Comparison of ENCODE assay signal across 14 cellular contexts in genomic region chr9:27771803-27772545, GRCh38.
DNase-seq lines count a peak whose midpoint lies in the region; ATAC-seq, FAIRE-seq and TF ChIP-seq lines count a peak whose summit lies in the region.
"Had no signal": no experiment of that assay in that cellular context is flagged by ENCODE, and none has a peak within 500 bp of the region (broad histone marks: within the 10 kb centered on the region; RNA-seq: fewer than 3 reads in every experiment).

No MANE protein-coding gene starts in this region.

- H3K4me3 Mint-ChIP-seq in immature natural killer cell (no peak overlapping the region), nephron progenitor cell (no peak overlapping the region)

- no peak overlapping the region for H3K4me3 ChIP-seq in endothelial cell of umbilical vein (replicated peaks in 1 of 3; ENCODE audit: insufficient read depth in 1 of 3, low read depth in 1 of 3, low read length in 3 of 3)

- no peaks in the 10 kb centered on the region for H3K36me3 ChIP-seq in endothelial cell of umbilical vein (ENCODE audit: control insufficient read depth in 2 of 2, extremely low read depth in 1 of 2, insufficient read depth in 2 of 2, low read length in 2 of 2)

- POLR2A ChIA-PET in endothelial cell of umbilical vein (lab: Charles Lee): no interaction called here

- H3K27me3 ChIP-seq in endothelial cell of umbilical vein (ENCODE audit: control insufficient read depth in 2 of 2, insufficient read depth in 2 of 2, low read length in 2 of 2): no peaks in the 10 kb centered on the region

- H3K27me3 Mint-ChIP-seq in immature natural killer cell (ENCODE audit: low read depth in 3 of 3): peaks cover 0 to 2% (median 0%) of the 10 kb centered on the region in 3 donors
- H3K27me3 Mint-ChIP-seq in nephron progenitor cell (ENCODE audit: low read depth, poor library complexity): no peaks in the 10 kb centered on the region

- H3K27ac ChIP-seq in endothelial cell of umbilical vein (ENCODE audit: insufficient read depth, low read depth, low read length): no peak overlapping the region

- BruUV-seq in endothelial cell of umbilical vein (replicated peaks; lab: Mats Ljungman, UMichigan): no TSS peak

- no peaks in the 10 kb centered on the region for H4K20me1 ChIP-seq in endothelial cell of umbilical vein (replicated peaks; ENCODE audit: control insufficient read depth, extremely low read depth, insufficient read depth, low read length)

- CTCF ChIA-PET in endothelial cell of umbilical vein (lab: Charles Lee): no interaction called here

- intact Hi-C loops in endothelial cell of umbilical vein (cut with micrococcal nuclease): no loop called here

- FAIRE-seq in H54 (lab: Jason Lieb, UNC) (peak; percentile 98), endothelial cell of umbilical vein (lab: Jason Lieb, UNC) (no peak)

- H3K36me3 Mint-ChIP-seq in immature natural killer cell (no peaks in the 10 kb centered on the region), nephron progenitor cell (ENCODE audit: low read depth) (no peaks in the 10 kb centered on the region)

- no peak for TF ChIP-seq CTCF in endothelial cell of umbilical vein (IDR thresholded peaks at IDR 0.05; ENCODE audit: extremely low read depth in 1 of 2, insufficient read depth in 1 of 2, low read depth in 1 of 2, low read length in 2 of 2)
- TF ChIP-seq CTCF in nephron progenitor cell (IDR thresholded peaks at IDR 0.05): no peak

- no peak overlapping the region for H3K27ac Mint-ChIP-seq in immature natural killer cell
- no peak overlapping the region for H3K27ac Mint-ChIP-seq in nephron progenitor cell

- no peak for ATAC-seq in GM21576 (IDR thresholded peaks at IDR 0.05; ENCODE audit: unreplicated experiment)
- no peak for ATAC-seq in stimulated activated naive CD8-positive, alpha-beta T cell treated with anti-CD3 and anti-CD28 coated beads, Interleukin-15, Interleukin-2, amounts not matched to agents 100 U/mL and 50 U/mL, for 24 hours
- ATAC-seq: sciatic nerve had no signal

- H2AFZ ChIP-seq in endothelial cell of umbilical vein (ENCODE audit: low read depth, low read length): no peak overlapping the region

- no peaks in the 10 kb centered on the region for H3K4me1 ChIP-seq in endothelial cell of umbilical vein (ENCODE audit: control insufficient read depth, extremely low read depth, insufficient read depth, low read length)

- no peaks in the 10 kb centered on the region for H3K4me1 Mint-ChIP-seq in immature natural killer cell
- H3K4me1 Mint-ChIP-seq in nephron progenitor cell: no peaks in the 10 kb centered on the region

- no peaks in the 10 kb centered on the region for H3K9me3 ChIP-seq in endothelial cell of umbilical vein (replicated peaks; ENCODE audit: control insufficient read depth, insufficient read depth, low read length)

- H3K9ac ChIP-seq in endothelial cell of umbilical vein (replicated peaks; ENCODE audit: extremely low read depth, insufficient read depth, low read length): no peak overlapping the region

- DNase-seq in H54 (ENCODE audit: insufficient read length, low spot score) (peak; percentile 9), NCI-H345 treated with DMSO at 0.1 percent for 48 hours (lab: John Stamatoyannopoulos, UW; ENCODE audit: unreplicated experiment) (peak; percentile 25), endothelial cell of umbilical vein (ENCODE audit: low read depth, low spot score) (no peak), myocyte (ENCODE audit: low read depth) (peak; percentile 82), immature natural killer cell (no peak), nephron progenitor cell (no peak)
- DNase-seq in stimulated activated naive CD8-positive, alpha-beta T cell treated with anti-CD3 and anti-CD28 coated beads, Interleukin-15, Interleukin-2, amounts not matched to agents 100 U/mL and 50 U/mL, for 24 hours: no peak
- DNase-seq: activated gamma-delta T cell treated with Interleukin-2 at 50 U/mL for 16 hours, HCEC 1CT, KBM-7, NCI-H526 treated with DMSO at 0.1 percent for 48 hours, SW 1271 had no signal

- H3K9me1 ChIP-seq in endothelial cell of umbilical vein (replicated peaks; ENCODE audit: control insufficient read depth, extremely low read depth, insufficient read depth, low read length): no peaks in the 10 kb centered on the region

- no peak overlapping the region for H3K4me2 ChIP-seq in endothelial cell of umbilical vein (ENCODE audit: insufficient read depth, low read length)

- TF ChIP-seq POLR2A in H54 (IDR thresholded peaks at IDR 0.05; ENCODE audit: low read depth, low read length) (no peak), endothelial cell of umbilical vein (IDR thresholded peaks at IDR 0.05; ENCODE audit: low read depth, low read length) (no peak)

- dilution Hi-C loops in endothelial cell of umbilical vein (cut with MboI; ENCODE audit: extremely low pct_ligation_motif_present, low sequenced_read_pairs): no loop called here

- no peaks in the 10 kb centered on the region for H3K79me2 ChIP-seq in endothelial cell of umbilical vein (ENCODE audit: control insufficient read depth, insufficient read depth, low read length)

- H3K9me3 Mint-ChIP-seq in immature natural killer cell (peaks cover 3 to 5% (median 4%) of the 10 kb centered on the region in 6 donors), nephron progenitor cell (no peaks in the 10 kb centered on the region)

TF ChIP-seq in endothelial cell of umbilical vein, 7 proteins besides CTCF, POLR2A, EP300 and RAD21:
- TF ChIP-seq JUN (IDR thresholded peaks at IDR 0.05; ENCODE audit: borderline replicate concordance, insufficient read depth, insufficient read length, low read depth) (peak; percentile 16), GATA2 (IDR thresholded peaks at IDR 0.05; ENCODE audit: insufficient read depth, insufficient read length, low read depth, low read length) (no peak), MAX (IDR thresholded peaks at IDR 0.05; ENCODE audit: insufficient read depth, insufficient read length) (no peak), EZH2 (IDR thresholded peaks at IDR 0.05; ENCODE audit: borderline replicate concordance, low read depth, low read length, severe bottlenecking) (no peak)

Comparison
In these comparisons a context has a peak if more than half of its experiments do, and no peak if none do; other contexts are left out.
1. DNase-seq: peak in H54 (single experiment), NCI-H345 treated with DMSO at 0.1 percent for 48 hours (single experiment) and myocyte (single experiment); none in endothelial cell of umbilical vein (single experiment), immature natural killer cell (0 of 3), stimulated activated naive CD8-positive, alpha-beta T cell treated with anti-CD3 and anti-CD28 coated beads, Interleukin-15, Interleukin-2, amounts not matched to agents 100 U/mL and 50 U/mL, for 24 hours (single experiment) and nephron progenitor cell (single experiment).